In the genomic region with DNA sequence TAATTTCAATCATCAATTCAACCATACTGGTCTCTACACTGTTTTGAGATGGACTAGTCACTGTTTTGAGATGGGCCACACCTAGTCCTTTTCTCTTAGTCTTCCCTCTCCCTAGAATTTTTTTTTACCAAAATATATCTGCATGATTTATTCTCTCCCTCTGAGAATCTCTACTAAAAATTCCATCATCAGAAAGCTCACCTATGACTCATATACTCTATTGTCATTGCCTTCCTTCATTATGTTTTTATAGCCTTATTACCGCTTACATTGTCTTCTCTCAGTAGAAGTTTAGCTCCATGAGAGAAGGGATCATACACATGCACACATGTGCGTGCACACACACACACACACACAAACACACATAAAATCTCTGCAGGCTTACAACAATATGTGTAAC, we compare ENCODE assay signal across 20 cellular contexts.
"Had no signal": no experiment of that assay in that cellular context is flagged by ENCODE, and none has a peak within 500 bp of the region (broad histone marks: within the 10 kb centered on the region; RNA-seq: fewer than 3 reads in every experiment).

No MANE protein-coding gene starts in this region.

- DNase-seq: KBM-7, MV-4-11, NCI-H1048, NCI-H1105, NCI-H1417, NCI-H1436 treated with DMSO at 0.1 percent for 48 hours, NCI-H1694, NCI-H187 treated with DMSO at 0.1 percent for 48 hours, NCI-H2029 treated with DMSO at 0.1 percent for 48 hours, NCI-H2227 treated with DMSO at 0.1 percent for 48 hours, NCI-H446, NCI-H510A, NCI-H524 treated with DMSO at 0.1 percent for 48 hours, NCI-H69, NCI-H774, SHP77, SK-N-SH, SW 1271, T-cell had no signal

- H3K4me3 Mint-ChIP-seq: T-cell had no signal

- H3K4me1 Mint-ChIP-seq: T-cell had no signal

- H3K9me3 ChIP-seq: SK-N-SH had no signal

- H3K36me3 Mint-ChIP-seq: T-cell had no signal

- H3K27me3 Mint-ChIP-seq: T-cell had no signal

- H3K27ac ChIP-seq: RWPE1 had no signal

- H3K27ac Mint-ChIP-seq: T-cell had no signal
